1 cellular context compared by ENCODE assay signal in the genomic region with DNA sequence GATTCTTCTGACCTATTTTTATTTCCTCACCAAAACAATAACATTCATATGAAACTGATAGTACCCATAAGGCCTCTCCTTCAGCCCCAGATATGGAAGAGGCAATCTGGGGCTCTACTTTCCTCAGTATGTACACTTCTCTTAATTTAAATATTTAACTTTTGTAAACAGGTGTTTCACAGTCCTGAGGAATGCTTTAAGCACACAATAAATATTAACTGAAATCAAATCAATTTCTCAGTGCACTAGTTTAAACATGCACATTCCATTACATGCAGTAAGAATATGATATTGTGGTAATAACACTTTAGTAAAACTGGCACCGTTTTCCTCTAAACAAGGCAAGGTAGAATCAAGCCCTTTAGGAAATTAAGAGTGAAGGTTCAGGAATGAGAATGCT.
TF ChIP-seq lines count a peak whose summit lies in the region.

No MANE protein-coding gene starts in this region.

TF ChIP-seq in HepG2, 621 proteins besides CTCF, POLR2A, EP300 and RAD21:
- TF ChIP-seq HDAC6 (IDR thresholded peaks at IDR 0.05; ENCODE audit: low read depth, low read length) (no peak), TBX3 (IDR thresholded peaks at IDR 0.05; ENCODE audit: borderline replicate concordance) (peak; percentile 43; the same call in 1 of the 2 replicates)
TF ChIP-seq in HepG2: peak in this region for 1.
